In genomic region chr9:78539904-78540303, GRCh38 we compare ENCODE assay signal across 13 cellular contexts.
DNase-seq lines count a peak whose midpoint lies in the region; ATAC-seq and TF ChIP-seq lines count a peak whose summit lies in the region.
"Had no signal": no experiment of that assay in that cellular context is flagged by ENCODE, and none has a peak within 500 bp of the region (broad histone marks: within the 10 kb centered on the region; RNA-seq: fewer than 3 reads in every experiment).

No MANE protein-coding gene starts in this region.

- TF ChIP-seq POLR2A in breast epithelium (IDR thresholded peaks at IDR 0.05): no peak
- TF ChIP-seq POLR2A in Peyer's patch (IDR thresholded peaks at IDR 0.05): no peak

- H3K27me3 ChIP-seq in breast epithelium (no peaks in the 10 kb centered on the region), Peyer's patch (no peaks in the 10 kb centered on the region)

- H3K4me3 Mint-ChIP-seq in MCF 10A (ENCODE audit: unreplicated experiment): no peak overlapping the region
- H3K4me3 Mint-ChIP-seq in activated T-cell treated with anti-CD3 and anti-CD28 coated beads, Interleukin-2, amount 50 U/mL, for 72 hours: no peak overlapping the region
- H3K4me3 Mint-ChIP-seq in activated naive CD8-positive, alpha-beta T cell treated with anti-CD3 and anti-CD28 coated beads, Interleukin-2, amount 50 U/mL, for 24 hours: no peak overlapping the region
- no peak overlapping the region for H3K4me3 Mint-ChIP-seq in naive thymus-derived CD8-positive, alpha-beta T cell
- H3K4me3 Mint-ChIP-seq: activated CD4-positive, alpha-beta T cell treated with anti-CD3 and anti-CD28 coated beads, Interleukin-2, amount 10 ng/mL, durations not matched to agents 7 days and 5 days; activated naive CD8-positive, alpha-beta T cell; neural crest cell had no signal

- intact Hi-C loops in MCF 10A (cut with micrococcal nuclease): no loop called here
- intact Hi-C loops in breast epithelium (cut with DNase I; ENCODE audit: low total_unique reads): no loop called here

- no TSS peak for BruUV-seq in MCF 10A (replicated peaks; lab: Mats Ljungman, UMichigan)

- H3K36me3 ChIP-seq in breast epithelium (no peaks in the 10 kb centered on the region), Peyer's patch (no peaks in the 10 kb centered on the region)

- POLR2A ChIA-PET in MCF 10A (lab: Yijun Ruan, JAX): interaction anchor here (0.8 kb wide), 1 partner anchor 751 kb away, joined by 3 read pairs; no protein-coding TSS in a partner anchor
- POLR2A ChIA-PET in naive thymus-derived CD8-positive, alpha-beta T cell (lab: Charles Lee): no interaction called here

- H3K4me3 ChIP-seq in breast epithelium (no peak overlapping the region), fibroblast of pulmonary artery (replicated peaks; ENCODE audit: low read depth, low read length) (no peak overlapping the region), Peyer's patch (no peak overlapping the region)

- H3K36me3 Mint-ChIP-seq in MCF 10A (ENCODE audit: insufficient read depth, unreplicated experiment): no peaks in the 10 kb centered on the region
- H3K36me3 Mint-ChIP-seq in activated T-cell treated with anti-CD3 and anti-CD28 coated beads, Interleukin-2, amount 50 U/mL, for 72 hours (ENCODE audit: insufficient read depth in 2 of 2): no peaks in the 10 kb centered on the region
- no peaks in the 10 kb centered on the region for H3K36me3 Mint-ChIP-seq in activated naive CD8-positive, alpha-beta T cell treated with anti-CD3 and anti-CD28 coated beads, Interleukin-2, amount 50 U/mL, for 24 hours (ENCODE audit: low read depth)
- no peaks in the 10 kb centered on the region for H3K36me3 Mint-ChIP-seq in naive thymus-derived CD8-positive, alpha-beta T cell
- H3K36me3 Mint-ChIP-seq: activated naive CD8-positive, alpha-beta T cell had no signal

- H3K9me3 Mint-ChIP-seq in MCF 10A (ENCODE audit: unreplicated experiment): no peaks in the 10 kb centered on the region
- H3K9me3 Mint-ChIP-seq in activated T-cell treated with anti-CD3 and anti-CD28 coated beads, Interleukin-2, amount 50 U/mL, for 72 hours: no peaks in the 10 kb centered on the region
- H3K9me3 Mint-ChIP-seq in activated naive CD8-positive, alpha-beta T cell treated with anti-CD3 and anti-CD28 coated beads, Interleukin-2, amount 50 U/mL, for 24 hours: no peaks in the 10 kb centered on the region
- H3K9me3 Mint-ChIP-seq in naive thymus-derived CD8-positive, alpha-beta T cell: peaks cover 0 to 3% (median 0%) of the 10 kb centered on the region in 9 donors
- H3K9me3 Mint-ChIP-seq: activated CD4-positive, alpha-beta T cell treated with anti-CD3 and anti-CD28 coated beads, Interleukin-2, amount 10 ng/mL, durations not matched to agents 7 days and 5 days had no signal

- H3K27ac ChIP-seq in breast epithelium (no peak overlapping the region), Peyer's patch (no peak overlapping the region)

- CTCF ChIA-PET in MCF 10A (lab: Yijun Ruan, JAX): interaction anchor here (1.0 kb wide), 1 partner anchor 37 kb away, joined by 7 read pairs; no protein-coding TSS in a partner anchor

- no peaks in the 10 kb centered on the region for H3K27me3 Mint-ChIP-seq in MCF 10A (ENCODE audit: insufficient read depth, unreplicated experiment)
- H3K27me3 Mint-ChIP-seq in activated T-cell treated with anti-CD3 and anti-CD28 coated beads, Interleukin-2, amount 50 U/mL, for 72 hours (ENCODE audit: low read depth): no peaks in the 10 kb centered on the region
- H3K27me3 Mint-ChIP-seq in activated naive CD8-positive, alpha-beta T cell treated with anti-CD3 and anti-CD28 coated beads, Interleukin-2, amount 50 U/mL, for 24 hours: no peaks in the 10 kb centered on the region
- H3K27me3 Mint-ChIP-seq in naive thymus-derived CD8-positive, alpha-beta T cell: peaks cover 0 to 4% (median 0%) of the 10 kb centered on the region in 5 donors
- H3K27me3 Mint-ChIP-seq: activated CD4-positive, alpha-beta T cell treated with anti-CD3 and anti-CD28 coated beads, Interleukin-2, amount 10 ng/mL, durations not matched to agents 7 days and 5 days had no signal

- DNase-seq in MCF 10A (ENCODE audit: unreplicated experiment) (peak; percentile 15), breast epithelium (ENCODE audit: low spot score in 2 of 2) (no peak), RPMI7951 (ENCODE audit: low read depth) (peak; percentile 54), fibroblast of pulmonary artery (ENCODE audit: low read depth) (peak; percentile 7), Peyer's patch (no peak)
- DNase-seq in activated T-cell treated with anti-CD3 and anti-CD28 coated beads, Interleukin-2, amount 50 U/mL, for 72 hours: no peak
- no peak for DNase-seq in activated naive CD8-positive, alpha-beta T cell treated with anti-CD3 and anti-CD28 coated beads, Interleukin-2, amount 50 U/mL, for 24 hours
- no peak for DNase-seq in naive thymus-derived CD8-positive, alpha-beta T cell
- DNase-seq: activated CD4-positive, alpha-beta T cell treated with anti-CD3 and anti-CD28 coated beads, Interleukin-2, amount 10 ng/mL, durations not matched to agents 7 days and 5 days; stimulated activated CD4-positive, alpha-beta T cell treated with anti-CD3 and anti-CD28 coated beads, Interleukin-2, amount 100 ng/mL, for 48 hours had no signal

- no peaks in the 10 kb centered on the region for H3K9me3 ChIP-seq in breast epithelium
- H3K9me3 ChIP-seq in Peyer's patch: no peaks in the 10 kb centered on the region

- no peak for TF ChIP-seq CTCF in MCF 10A (IDR thresholded peaks at IDR 0.05; ENCODE audit: unreplicated experiment)
- no peak for TF ChIP-seq CTCF in breast epithelium (IDR thresholded peaks at IDR 0.05)
- TF ChIP-seq CTCF in fibroblast of pulmonary artery (IDR thresholded peaks at IDR 0.05; ENCODE audit: low read length, missing control alignments): no peak
- no peak for TF ChIP-seq CTCF in Peyer's patch (IDR thresholded peaks at IDR 0.05)

- no peak overlapping the region for H3K27ac Mint-ChIP-seq in MCF 10A (ENCODE audit: low read depth, unreplicated experiment)
- no peak overlapping the region for H3K27ac Mint-ChIP-seq in activated T-cell treated with anti-CD3 and anti-CD28 coated beads, Interleukin-2, amount 50 U/mL, for 72 hours
- H3K27ac Mint-ChIP-seq in activated naive CD8-positive, alpha-beta T cell treated with anti-CD3 and anti-CD28 coated beads, Interleukin-2, amount 50 U/mL, for 24 hours: no peak overlapping the region
- no peak overlapping the region for H3K27ac Mint-ChIP-seq in naive thymus-derived CD8-positive, alpha-beta T cell
- H3K27ac Mint-ChIP-seq: activated CD4-positive, alpha-beta T cell treated with anti-CD3 and anti-CD28 coated beads, Interleukin-2, amount 10 ng/mL, durations not matched to agents 7 days and 5 days; activated naive CD8-positive, alpha-beta T cell had no signal

- H3K4me1 ChIP-seq in breast epithelium (no peaks in the 10 kb centered on the region), Peyer's patch (no peaks in the 10 kb centered on the region)

- H3K4me1 Mint-ChIP-seq in MCF 10A (ENCODE audit: insufficient read depth, unreplicated experiment): no peaks in the 10 kb centered on the region
- no peaks in the 10 kb centered on the region for H3K4me1 Mint-ChIP-seq in activated T-cell treated with anti-CD3 and anti-CD28 coated beads, Interleukin-2, amount 50 U/mL, for 72 hours (ENCODE audit: low read depth)
- no peaks in the 10 kb centered on the region for H3K4me1 Mint-ChIP-seq in activated naive CD8-positive, alpha-beta T cell treated with anti-CD3 and anti-CD28 coated beads, Interleukin-2, amount 50 U/mL, for 24 hours
- H3K4me1 Mint-ChIP-seq in naive thymus-derived CD8-positive, alpha-beta T cell: no peaks in the 10 kb centered on the region
- H3K4me1 Mint-ChIP-seq: activated CD4-positive, alpha-beta T cell treated with anti-CD3 and anti-CD28 coated beads, Interleukin-2, amount 10 ng/mL, durations not matched to agents 7 days and 5 days had no signal

- no peak for ATAC-seq in activated T-cell treated with anti-CD3 and anti-CD28 coated beads, Interleukin-2, amount 50 U/mL, for 72 hours (replicated peaks in 1 of 2)
- no peak for ATAC-seq in activated naive CD8-positive, alpha-beta T cell treated with anti-CD3 and anti-CD28 coated beads, Interleukin-2, amount 50 U/mL, for 24 hours
- no peak for ATAC-seq in naive thymus-derived CD8-positive, alpha-beta T cell
- ATAC-seq: Right ventricle myocardium inferior had no signal

Comparison
In these comparisons a context has a peak if more than half of its experiments do, and no peak if none do; other contexts are left out.
1. DNase-seq: peak in MCF 10A (single experiment), RPMI7951 (single experiment) and fibroblast of pulmonary artery (single experiment); none in breast epithelium (0 of 2), activated T-cell treated with anti-CD3 and anti-CD28 coated beads, Interleukin-2, amount 50 U/mL, for 72 hours (0 of 2), Peyer's patch (0 of 3), activated naive CD8-positive, alpha-beta T cell treated with anti-CD3 and anti-CD28 coated beads, Interleukin-2, amount 50 U/mL, for 24 hours (single experiment) and naive thymus-derived CD8-positive, alpha-beta T cell (0 of 10).